In genomic region chr2:106514827-106515226, GRCh38 we compare ENCODE assay signal across 3 cellular contexts. TPM values are rescaled to one million over a fixed set of nuclear protein-coding genes. Genes with fewer than 3 reads are reported as not detected.
"Had no signal": no experiment of that assay in that cellular context is flagged by ENCODE, and none has a peak within 500 bp of the region (broad histone marks: within the 10 kb centered on the region; RNA-seq: fewer than 3 reads in every experiment).

No MANE protein-coding gene starts in this region.

RNA-seq across cellular contexts. Expression of gene CD8B2, which starts 27.7 kb away (rescaled TPM):
- total RNA-seq: occipital lobe, sciatic nerve, upper lobe of right lung had no signal
